ENCODE assay signal across 14 cellular contexts in the genomic region with DNA sequence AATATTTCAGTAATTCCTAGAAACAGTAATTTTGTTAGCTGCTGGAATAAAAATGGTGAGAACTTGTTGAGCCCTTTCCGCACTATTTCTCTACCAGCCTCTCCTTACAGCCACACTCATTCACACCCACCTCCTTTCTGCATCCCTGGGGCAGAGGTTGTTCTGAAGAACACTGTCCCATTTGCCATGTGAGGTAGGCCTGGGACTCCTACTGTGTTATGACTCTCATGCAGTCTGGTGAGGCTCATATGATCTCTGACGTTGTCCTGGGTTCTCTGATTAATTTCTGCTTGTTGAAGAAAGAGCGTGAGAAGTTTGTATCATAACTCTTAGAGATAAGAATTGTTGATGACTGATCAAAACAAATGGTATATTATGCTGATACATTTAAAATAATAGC. TPM values are rescaled to one million over a fixed set of nuclear protein-coding genes. Genes with fewer than 3 reads are reported as not detected.
A peak's percentile ranks its signal among the peaks of the same experiment; 100 is the strongest.
DNase-seq lines count a peak whose midpoint lies in the region; ATAC-seq lines count a peak whose summit lies in the region.
"Had no signal": no experiment of that assay in that cellular context is flagged by ENCODE, and none has a peak within 500 bp of the region (broad histone marks: within the 10 kb centered on the region; RNA-seq: fewer than 3 reads in every experiment).

No MANE protein-coding gene starts in this region.

- no peak for ATAC-seq in HG03108 (IDR thresholded peaks at IDR 0.05; ENCODE audit: unreplicated experiment)
- ATAC-seq: GM12878 had no signal

- in situ Hi-C loops in SK-MEL-5 (cut with HindIII; ENCODE audit: low pct_unique_long_range_greater_than_20kb, low sequenced_read_pairs) = loop anchor here (25.0 kb wide), 1 partner anchor 520 kb away; no protein-coding TSS in a partner anchor

- H3K4me3 Mint-ChIP-seq in activated CD4-positive, alpha-beta T cell treated with anti-CD3 and anti-CD28 coated beads, Interleukin-2, amount 10 ng/mL, durations not matched to agents 24 days and 14 days = no peak overlapping the region
- H3K4me3 Mint-ChIP-seq: H9 had no signal

- no peaks in the 10 kb centered on the region for H3K27me3 Mint-ChIP-seq in activated CD4-positive, alpha-beta T cell treated with anti-CD3 and anti-CD28 coated beads, Interleukin-2, amount 10 ng/mL, durations not matched to agents 24 days and 14 days
- H3K27me3 Mint-ChIP-seq: IgD-negative memory B cell had no signal

- no peaks in the 10 kb centered on the region for H3K36me3 Mint-ChIP-seq in activated CD4-positive, alpha-beta T cell treated with anti-CD3 and anti-CD28 coated beads, Interleukin-2, amount 10 ng/mL, durations not matched to agents 24 days and 14 days (ENCODE audit: low read depth)
- H3K36me3 Mint-ChIP-seq: IgD-negative memory B cell had no signal

- intact Hi-C loops in activated CD4-positive, alpha-beta T cell treated with anti-CD3 and anti-CD28 coated beads, Interleukin-2, amount 10 ng/mL, durations not matched to agents 24 days and 14 days (cut with micrococcal nuclease) = loop anchor here (2.0 kb wide), 1 partner anchor 563 kb away; no protein-coding TSS in a partner anchor

- no peak overlapping the region for H3K27ac Mint-ChIP-seq in activated CD4-positive, alpha-beta T cell treated with anti-CD3 and anti-CD28 coated beads, Interleukin-2, amount 10 ng/mL, durations not matched to agents 24 days and 14 days
- H3K27ac Mint-ChIP-seq: H9, IgD-negative memory B cell had no signal

- no peaks in the 10 kb centered on the region for H3K9me3 Mint-ChIP-seq in activated CD4-positive, alpha-beta T cell treated with anti-CD3 and anti-CD28 coated beads, Interleukin-2, amount 10 ng/mL, durations not matched to agents 24 days and 14 days
- H3K9me3 Mint-ChIP-seq: H9, IgD-negative memory B cell had no signal

- H3K4me1 Mint-ChIP-seq in activated CD4-positive, alpha-beta T cell treated with anti-CD3 and anti-CD28 coated beads, Interleukin-2, amount 10 ng/mL, durations not matched to agents 24 days and 14 days = peaks cover 31% of the 10 kb centered on the region

- DNase-seq in activated CD4-positive, alpha-beta T cell treated with anti-CD3 and anti-CD28 coated beads, Interleukin-2, amount 10 ng/mL, durations not matched to agents 24 days and 14 days = peak; percentile 54
- no peak for DNase-seq in activated CD4-positive, alpha-beta T cell treated with anti-CD3 and anti-CD28 coated beads for 4 hours
- DNase-seq in SK-MEL-5 (ENCODE audit: low read depth, low spot score) = peak; percentile 98
- DNase-seq in foreskin melanocyte = peak; percentile 50
- no peak for DNase-seq in stimulated activated CD4-positive, alpha-beta T cell treated with anti-CD3 and anti-CD28 coated beads, Interleukin-12 subunit alpha, Interleukin-12 subunit beta, amount 100 ng/mL, for 4 hours
- DNase-seq in NCI-H2107 treated with DMSO at 0.1 percent for 48 hours (lab: John Stamatoyannopoulos, UW; ENCODE audit: unreplicated experiment) = no peak
- no peak for DNase-seq in SKM-1 (lab: John Stamatoyannopoulos, UW; ENCODE audit: unreplicated experiment)
- DNase-seq: DMS 273 treated with DMSO at 0.1 percent for 48 hours, GOT3, H9 had no signal

RNA-seq across cellular contexts. Expression of gene KCNQ5, which starts 4.1 kb away (rescaled TPM):
- total RNA-seq in activated CD4-positive, alpha-beta T cell treated with anti-CD3 and anti-CD28 coated beads, Interleukin-2, amount 10 ng/mL, durations not matched to agents 24 days and 14 days = 11.5 and 13.7 TPM in 2 replicates
- 13.9 and 24.1 TPM in 2 replicates for total RNA-seq in SK-MEL-5 (2014; rRNA removed; shearing (Covaris generic))
- polyA plus RNA-seq in SK-MEL-5 (2015; cell fraction: cytosol; rRNA removed) = 21.7 and 38.0 TPM in 2 replicates
- 13.5 and 16.7 TPM in 2 replicates for polyA plus RNA-seq in SK-MEL-5 (2015; cell fraction: nucleus; rRNA removed)
- total RNA-seq: G401 had no signal

Comparison
In these comparisons a context has a peak if more than half of its experiments do, and no peak if none do; other contexts are left out.
1. DNase-seq: peak in activated CD4-positive, alpha-beta T cell treated with anti-CD3 and anti-CD28 coated beads, Interleukin-2, amount 10 ng/mL, durations not matched to agents 24 days and 14 days (single experiment), SK-MEL-5 (single experiment) and foreskin melanocyte (single experiment); none in activated CD4-positive, alpha-beta T cell treated with anti-CD3 and anti-CD28 coated beads for 4 hours (0 of 2), stimulated activated CD4-positive, alpha-beta T cell treated with anti-CD3 and anti-CD28 coated beads, Interleukin-12 subunit alpha, Interleukin-12 subunit beta, amount 100 ng/mL, for 4 hours (single experiment), NCI-H2107 treated with DMSO at 0.1 percent for 48 hours (single experiment) and SKM-1 (single experiment).